8 cellular contexts compared by ENCODE assay signal in genomic region chr1:1115830-1116700, GRCh38. TPM values are rescaled to one million over a fixed set of nuclear protein-coding genes. Genes with fewer than 3 reads are reported as not detected.
DNase-seq lines count a peak whose midpoint lies in the region; ATAC-seq and TF ChIP-seq lines count a peak whose summit lies in the region.

Gene C1orf159, minus strand, starts transcription at chr1:1116089. Its CDS starts 24,546 bp downstream, at chr1:1091543.

- H3K4me3 ChIP-seq in ascending aorta (peak within 1 kb of the TSS; percentile 65 to 100), right cardiac atrium (ENCODE audit: low read length) (peak within 1 kb of the TSS; percentile 67), psoas muscle (peak within 1 kb of the TSS; percentile 90), uterus (peak within 1 kb of the TSS; percentile 59 to 65)

- under 1% methylated on average over 124 of the region's 124 CpGs for WGBS in right cardiac atrium
- 0 to 1% (median 1%) methylated on average over 74 to 124 of the region's 124 CpGs for WGBS in psoas muscle, 3 donors

- no peaks in the 10 kb centered on the region for H3K36me3 ChIP-seq in ascending aorta
- H3K36me3 ChIP-seq in psoas muscle (ENCODE audit: insufficient read depth in 1 of 2, low read depth in 1 of 2) = no peaks in the 10 kb centered on the region
- H3K36me3 ChIP-seq in uterus = no peaks in the 10 kb centered on the region

- TF ChIP-seq POLR2A in uterus (IDR thresholded peaks at IDR 0.05) = peak in 1 of 2 donors; percentile 23

- intact Hi-C loops in T-helper 2 cell treated with Interferon-gamma antibody and Interleukin-4, amounts not matched to agents 100 ng/mL and 5 ng/mL, for 36 hours (cut with micrococcal nuclease) = loop anchor here (1.0 to 5.0 kb wide), 6 partner anchors 103 to 291 kb away; partner anchors contain the start of genes ACAP3, AURKAIP1, B3GALT6 and ISG15
- intact Hi-C loops in ascending aorta (cut with DNase I) (loop anchor here (1.0 to 10.0 kb wide), 7 partner anchors 97 to 396 kb away; partner anchors contain the start of genes ATAD3A, B3GALT6, HES4 and MRPL20), right cardiac atrium (cut with DNase I) (no loop called here), psoas muscle (cut with DNase I) (loop anchor here in 1 of 2 donors (5.0 kb wide), 1 partner anchor 156 kb away; the partner anchor contains the start of gene UBE2J2), uterus (cut with DNase I; ENCODE audit: low total_unique reads) (no loop called here)

- H3K4me1 ChIP-seq in ascending aorta = peaks cover 4 to 7% of the 10 kb centered on the region in 2 donors
- H3K4me1 ChIP-seq in right cardiac atrium (ENCODE audit: control insufficient read depth, insufficient read depth, low read length) = no peaks in the 10 kb centered on the region
- H3K4me1 ChIP-seq in psoas muscle = peaks cover 4% of the 10 kb centered on the region
- H3K4me1 ChIP-seq in uterus = peaks cover 0 to 6% of the 10 kb centered on the region in 2 donors

- peak; percentile 95 to 98 for DNase-seq in NCI-H187 (lab: John Stamatoyannopoulos, UW)
- DNase-seq in ascending aorta (ENCODE audit: low spot score in 2 of 2) = peak; percentile 97 to 100
- peak; percentile 99 to 100 (median 100) for DNase-seq in right cardiac atrium
- DNase-seq in psoas muscle = peak; percentile 99
- peak; percentile 98 to 100 for DNase-seq in uterus

- H3K27me3 ChIP-seq in ascending aorta = no peaks in the 10 kb centered on the region
- no peaks in the 10 kb centered on the region for H3K27me3 ChIP-seq in right cardiac atrium (ENCODE audit: control insufficient read depth, insufficient read depth)
- peaks cover 0 to 9% (median 5%) of the 10 kb centered on the region in 3 donors for H3K27me3 ChIP-seq in psoas muscle (ENCODE audit: insufficient read depth in 3 of 3, low read length in 2 of 3)
- H3K27me3 ChIP-seq in uterus = no peaks in the 10 kb centered on the region

- H3K27ac ChIP-seq in ascending aorta (peak within 1 kb of the TSS; percentile 35 to 63), right cardiac atrium (ENCODE audit: low read length) (no peak within 1 kb of the TSS), psoas muscle (peak within 1 kb of the TSS; percentile 67), uterus (peak within 1 kb of the TSS; percentile 75 to 76)

- H3K9me3 ChIP-seq in ascending aorta (no peaks in the 10 kb centered on the region), right cardiac atrium (ENCODE audit: control insufficient read depth, low read length) (no peaks in the 10 kb centered on the region), psoas muscle (peaks cover 9% of the 10 kb centered on the region), uterus (no peaks in the 10 kb centered on the region)

- TF ChIP-seq CTCF in ascending aorta (IDR thresholded peaks at IDR 0.05) = no peak
- no peak for TF ChIP-seq CTCF in psoas muscle (IDR thresholded peaks at IDR 0.05)
- TF ChIP-seq CTCF in uterus (IDR thresholded peaks at IDR 0.05) = peak in 1 of 4 experiments; percentile 33

- ATAC-seq in GM18498 (IDR thresholded peaks at IDR 0.05; ENCODE audit: unreplicated experiment) = peak; percentile 89
- peak; percentile 88 for ATAC-seq in HG02938 (IDR thresholded peaks at IDR 0.05; ENCODE audit: unreplicated experiment)
- peak; percentile 99 for ATAC-seq in right cardiac atrium
- ATAC-seq in psoas muscle = peak; percentile 99

RNA-seq across cellular contexts. Expression of gene C1orf159, which starts in this region (rescaled TPM):
- total RNA-seq in T-helper 2 cell treated with Interferon-gamma antibody and Interleukin-4, amounts not matched to agents 100 ng/mL and 5 ng/mL, for 36 hours = 16.3 and 16.8 TPM in 2 replicates
- 23.7 TPM for total RNA-seq in ascending aorta
- 1 to 10 TPM; 4.9 to 5.6 (median 5.4) TPM for total RNA-seq in right cardiac atrium
- 6.8 TPM for polyA plus RNA-seq in right cardiac atrium
- 1 to 10 TPM; 1.5 to 3.5 (median 2.6) TPM for total RNA-seq in psoas muscle
- 1 to 10 TPM; 4.1 to 6.7 (median 4.3) TPM for polyA plus RNA-seq in psoas muscle
- 10 to 100 TPM in 3 of 4 donors, 1 to 10 TPM in 1; 4.9 to 20.0 (median 17.9) TPM for total RNA-seq in uterus

Comparison
In these comparisons a context has a peak if more than half of its experiments do, and no peak if none do; other contexts are left out.
1. intact Hi-C loops: an anchor here in T-helper 2 cell treated with Interferon-gamma antibody and Interleukin-4, amounts not matched to agents 100 ng/mL and 5 ng/mL, for 36 hours (1.0 to 5.0 kb wide) and ascending aorta (1.0 to 10.0 kb wide); none called in right cardiac atrium and uterus.